1 cellular context compared by ENCODE assay signal in genomic region chr7:958221-959200, GRCh38.
TF ChIP-seq lines count a peak whose summit lies in the region.

No MANE protein-coding gene starts in this region.

TF ChIP-seq in neural cell, 6 proteins besides CTCF, POLR2A, EP300 and RAD21 (continued from another document):
- TF ChIP-seq EZH2 (IDR thresholded peaks at IDR 0.05; ENCODE audit: borderline replicate concordance, insufficient read depth, low read length, poor library complexity, severe bottlenecking) (no peak), REST (IDR thresholded peaks at IDR 0.05; ENCODE audit: borderline replicate concordance) (no peak), TAF1 (IDR thresholded peaks at IDR 0.05; ENCODE audit: low read depth) (no peak)
